Comparison of ENCODE assay signal across 8 cellular contexts in genomic region chr2:158967731-158968395, GRCh38. TPM values are rescaled to one million over a fixed set of nuclear protein-coding genes. Genes with fewer than 3 reads are reported as not detected.
A peak's percentile ranks its signal among the peaks of the same experiment; 100 is the strongest.
DNase-seq lines count a peak whose midpoint lies in the region; ATAC-seq and TF ChIP-seq lines count a peak whose summit lies in the region.

No MANE protein-coding gene starts in this region.

- peaks cover 63% of the 10 kb centered on the region for H3K27me3 Mint-ChIP-seq in activated T-helper 1 cell treated with anti-CD3 and anti-CD28 coated beads, Interleukin-12 subunit alpha, Interleukin-12 subunit beta, Interleukin-2, Interleukin-4 antibody, amounts not matched to agents 30 ng/mL and 10 ng/mL and 1 ng/mL, durations not matched to agents 14 hours and 24 hours and 36 hours (ENCODE audit: insufficient read depth)

- H3K4me3 ChIP-seq in HL-60 (replicated peaks; ENCODE audit: insufficient read depth, low read length): peak overlapping the region; percentile 59

- H3K4me3 Mint-ChIP-seq in activated T-helper 1 cell treated with anti-CD3 and anti-CD28 coated beads, Interleukin-12 subunit alpha, Interleukin-12 subunit beta, Interleukin-2, Interleukin-4 antibody, amounts not matched to agents 30 ng/mL and 10 ng/mL and 1 ng/mL, durations not matched to agents 14 hours and 24 hours and 36 hours: peak overlapping the region; percentile 61

- no peaks in the 10 kb centered on the region for H3K36me3 Mint-ChIP-seq in activated T-helper 1 cell treated with anti-CD3 and anti-CD28 coated beads, Interleukin-12 subunit alpha, Interleukin-12 subunit beta, Interleukin-2, Interleukin-4 antibody, amounts not matched to agents 30 ng/mL and 10 ng/mL and 1 ng/mL, durations not matched to agents 14 hours and 24 hours and 36 hours (ENCODE audit: low read depth)

- H3K4me1 Mint-ChIP-seq in activated T-helper 1 cell treated with anti-CD3 and anti-CD28 coated beads, Interleukin-12 subunit alpha, Interleukin-12 subunit beta, Interleukin-2, Interleukin-4 antibody, amounts not matched to agents 30 ng/mL and 10 ng/mL and 1 ng/mL, durations not matched to agents 14 hours and 24 hours and 36 hours (ENCODE audit: low read depth): peaks cover 15% of the 10 kb centered on the region

- peaks cover 63% of the 10 kb centered on the region for H3K27me3 ChIP-seq in HL-60 (ENCODE audit: insufficient read depth, poor library complexity, severe bottlenecking)

- TF ChIP-seq CTCF in HL-60 (IDR thresholded peaks at IDR 0.05; ENCODE audit: insufficient read depth, low read length): no peak

- H3K9me3 Mint-ChIP-seq in activated T-helper 1 cell treated with anti-CD3 and anti-CD28 coated beads, Interleukin-12 subunit alpha, Interleukin-12 subunit beta, Interleukin-2, Interleukin-4 antibody, amounts not matched to agents 30 ng/mL and 10 ng/mL and 1 ng/mL, durations not matched to agents 14 hours and 24 hours and 36 hours: no peaks in the 10 kb centered on the region

- no peak overlapping the region for H3K27ac Mint-ChIP-seq in activated T-helper 1 cell treated with anti-CD3 and anti-CD28 coated beads, Interleukin-12 subunit alpha, Interleukin-12 subunit beta, Interleukin-2, Interleukin-4 antibody, amounts not matched to agents 30 ng/mL and 10 ng/mL and 1 ng/mL, durations not matched to agents 14 hours and 24 hours and 36 hours

- intact Hi-C loops in activated T-helper 1 cell treated with anti-CD3 and anti-CD28 coated beads, Interleukin-12 subunit alpha, Interleukin-12 subunit beta, Interleukin-2, Interleukin-4 antibody, amounts not matched to agents 30 ng/mL and 10 ng/mL and 1 ng/mL, durations not matched to agents 14 hours and 24 hours and 36 hours (cut with micrococcal nuclease): loop anchor here (10.0 kb wide), 1 partner anchor 827 kb away; the partner anchor contains the start of gene CD302
- intact Hi-C loops in head of caudate nucleus (cut with DNase I): loop anchor here (5.0 to 10.0 kb wide), 2 partner anchors 63 to 149 kb away; no protein-coding TSS in a partner anchor

- ATAC-seq in GM21825 (IDR thresholded peaks at IDR 0.05; ENCODE audit: unreplicated experiment) (no peak), HG02798 (IDR thresholded peaks at IDR 0.05; ENCODE audit: poor library complexity, unreplicated experiment) (no peak)

- DNase-seq in DMS 273 (lab: John Stamatoyannopoulos, UW; ENCODE audit: unreplicated experiment) (peak; percentile 88), HL-60 (ENCODE audit: low read depth in 1 of 2, low spot score in 1 of 2) (no peak), head of caudate nucleus (peak; percentile 29 to 87 (median 73)), nucleus accumbens (lab: John Stamatoyannopoulos, UW) (peak in 51 of 56 donors; percentile 9 to 77 (median 57)), SKM-1 treated with dmso at 0.1 percent for 144 hours (lab: John Stamatoyannopoulos, UW; ENCODE audit: unreplicated experiment) (no peak)
- DNase-seq in activated T-helper 1 cell treated with anti-CD3 and anti-CD28 coated beads, Interleukin-12 subunit alpha, Interleukin-12 subunit beta, Interleukin-2, Interleukin-4 antibody, amounts not matched to agents 30 ng/mL and 10 ng/mL and 1 ng/mL, durations not matched to agents 14 hours and 24 hours and 36 hours (ENCODE audit: low spot score): no peak

- no peak overlapping the region for H3K27ac ChIP-seq in HL-60 (replicated peaks)

RNA-seq across cellular contexts. Expression of gene TANC1, which starts 0.6 kb away (rescaled TPM):
- total RNA-seq in activated T-helper 1 cell treated with anti-CD3 and anti-CD28 coated beads, Interleukin-12 subunit alpha, Interleukin-12 subunit beta, Interleukin-2, Interleukin-4 antibody, amounts not matched to agents 30 ng/mL and 10 ng/mL and 1 ng/mL, durations not matched to agents 14 hours and 24 hours and 36 hours: 0.37 and 0.47 TPM in 2 replicates

Comparison
In these comparisons a context has a peak if more than half of its experiments do, and no peak if none do; other contexts are left out.
1. DNase-seq: peak in DMS 273 (single experiment), head of caudate nucleus (42 of 42) and nucleus accumbens (51 of 56); none in HL-60 (0 of 2), activated T-helper 1 cell treated with anti-CD3 and anti-CD28 coated beads, Interleukin-12 subunit alpha, Interleukin-12 subunit beta, Interleukin-2, Interleukin-4 antibody, amounts not matched to agents 30 ng/mL and 10 ng/mL and 1 ng/mL, durations not matched to agents 14 hours and 24 hours and 36 hours (single experiment) and SKM-1 treated with dmso at 0.1 percent for 144 hours (single experiment).